Comparison of ENCODE assay signal across 8 cellular contexts in the genomic region with DNA sequence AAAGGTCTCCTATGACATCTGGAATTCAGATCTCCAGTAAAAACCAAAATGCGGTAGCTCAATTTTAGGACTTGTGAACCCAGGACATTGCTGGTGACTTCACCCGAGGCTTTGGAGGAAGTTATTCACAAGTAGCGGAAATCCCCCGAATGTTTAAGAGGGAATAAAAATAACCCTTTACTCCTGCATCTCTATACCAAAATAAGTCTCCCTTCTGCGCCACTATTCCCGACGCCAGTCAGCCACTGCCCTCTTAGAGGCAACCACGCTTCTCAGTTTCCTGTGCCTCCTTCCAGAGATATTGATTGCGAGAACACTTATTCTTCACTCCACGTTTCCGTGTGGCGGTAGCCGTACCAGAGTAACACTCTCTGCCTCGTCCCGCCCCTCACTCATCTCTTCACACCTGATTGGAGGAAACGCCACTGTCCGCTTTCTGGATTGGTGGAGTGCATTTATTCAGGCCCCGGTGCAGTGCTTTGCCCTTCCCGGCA. TPM values are rescaled to one million over a fixed set of nuclear protein-coding genes. Genes with fewer than 3 reads are reported as not detected.
A peak's percentile ranks its signal among the peaks of the same experiment; 100 is the strongest.
DNase-seq lines count a peak whose midpoint lies in the region; ATAC-seq and TF ChIP-seq lines count a peak whose summit lies in the region.

No MANE protein-coding gene starts in this region.

- H3K4me1 ChIP-seq in heart left ventricle: peaks cover 0 to 58% (median 39%) of the 10 kb centered on the region in 12 donors

- H3K27ac ChIP-seq in heart left ventricle: peak overlapping the region in 11 of 12 donors; percentile 44 to 78 (median 66)

- H3K4me3 ChIP-seq in heart left ventricle: peak overlapping the region in 9 of 12 donors; percentile 35 to 57 (median 40)
- H3K4me3 ChIP-seq in MG63: no peak overlapping the region

- peaks cover 0 to 12% (median 6%) of the 10 kb centered on the region in 12 donors for H3K9me3 ChIP-seq in heart left ventricle
- no peaks in the 10 kb centered on the region for H3K9me3 ChIP-seq in MG63

- intact Hi-C loops in heart left ventricle (cut with DNase I): loop anchor here in 1 of 10 donors (10.0 kb wide), 1 partner anchor 372 kb away; no protein-coding TSS in a partner anchor

- peak; percentile 46 for DNase-seq in Ammon's horn (ENCODE audit: low spot score)
- DNase-seq in activated CD8-positive, alpha-beta memory T cell treated with anti-CD3 and anti-CD28 coated beads for 48 hours (ENCODE audit: low read depth in 2 of 3, low spot score in 2 of 3): peak; percentile 8 to 20 (median 11)
- peak; percentile 70 to 76 (median 72) for DNase-seq in heart left ventricle
- peak; percentile 9 to 22 (median 12) for DNase-seq in stimulated activated CD4-positive, alpha-beta T cell treated with anti-CD3 and anti-CD28 coated beads, TNF-alpha, amount 100 ng/mL, for 4 hours (ENCODE audit: low read depth in 3 of 3)
- DNase-seq in MG63: no peak
- DNase-seq in NCI-H1694 treated with DMSO at 0.1 percent for 48 hours (lab: John Stamatoyannopoulos, UW): no peak

- TF ChIP-seq POLR2A in heart left ventricle (IDR thresholded peaks at IDR 0.05): no peak

- peaks cover 0 to 10% (median 0%) of the 10 kb centered on the region in 9 donors for H3K36me3 ChIP-seq in heart left ventricle
- H3K36me3 ChIP-seq in MG63: peaks cover 13% of the 10 kb centered on the region

- TF ChIP-seq CTCF in heart left ventricle (IDR thresholded peaks at IDR 0.05): no peak

- ATAC-seq in GM19438 (IDR thresholded peaks at IDR 0.05; ENCODE audit: low read depth, unreplicated experiment) (peak; percentile 95), HG03571 (IDR thresholded peaks at IDR 0.05; ENCODE audit: unreplicated experiment) (peak; percentile 92), heart left ventricle (peak; percentile 85 to 97 (median 96))

- 25 to 51% (median 36%) methylated on average over 19 of the region's 19 CpGs for WGBS in heart left ventricle, 4 donors

- H3K27me3 ChIP-seq in heart left ventricle (no peaks in the 10 kb centered on the region), MG63 (no peaks in the 10 kb centered on the region)

RNA-seq across cellular contexts. Expression of gene EMP2, which starts 27.4 kb away (rescaled TPM):
- total RNA-seq in heart left ventricle: 100 to 1,000 TPM in 1 of 9 donors, 10 to 100 TPM in 8; 37.8 to 103 (median 64.8) TPM
- 10 to 100 TPM; 34.5 to 47.2 TPM for polyA plus RNA-seq in heart left ventricle
- 22.5 and 33.1 TPM in 2 replicates for total RNA-seq in MG63 (2014; rRNA removed; shearing (Covaris generic); ENCODE audit: low replicate concordance)

Comparison
In these comparisons a context has a peak if more than half of its experiments do, and no peak if none do; other contexts are left out.
1. DNase-seq: peak in Ammon's horn (single experiment), activated CD8-positive, alpha-beta memory T cell treated with anti-CD3 and anti-CD28 coated beads for 48 hours (3 of 3), heart left ventricle (5 of 5) and stimulated activated CD4-positive, alpha-beta T cell treated with anti-CD3 and anti-CD28 coated beads, TNF-alpha, amount 100 ng/mL, for 4 hours (3 of 3); none in MG63 (single experiment) and NCI-H1694 treated with DMSO at 0.1 percent for 48 hours (single experiment).
2. Peak in every context shown above with its lines, with median percentiles within 50 percentile points of each other: ATAC-seq.